Comparison of ENCODE assay signal across 20 cellular contexts in the genomic region with DNA sequence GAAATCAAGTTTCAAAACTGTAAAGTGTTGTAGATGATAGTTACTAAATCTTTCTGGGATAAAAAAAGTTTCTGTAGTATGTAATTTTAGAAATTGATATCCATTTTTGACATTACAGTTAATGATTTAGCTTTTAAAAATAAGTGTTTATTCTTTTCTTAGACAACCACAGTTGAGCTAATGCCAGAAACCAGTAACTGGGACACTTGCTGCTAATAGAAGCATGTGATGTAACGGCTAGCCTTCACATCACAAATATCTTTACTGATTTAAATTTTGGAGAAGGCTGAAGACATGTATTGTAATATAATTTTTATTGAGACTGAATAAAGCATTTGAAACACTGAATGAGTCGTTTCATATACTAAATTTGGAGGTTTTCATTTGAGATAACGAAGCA.
"Had no signal": no experiment of that assay in that cellular context is flagged by ENCODE, and none has a peak within 500 bp of the region (broad histone marks: within the 10 kb centered on the region; RNA-seq: fewer than 3 reads in every experiment).

No MANE protein-coding gene starts in this region.

- H3K27me3 ChIP-seq: heart right ventricle, left lung, vagina had no signal

- H3K4me3 ChIP-seq: heart right ventricle, left lung, vagina had no signal

- DNase-seq: activated B cell treated with CpG ODN at 0.5 μM for 24 hours; activated CD4-positive, alpha-beta T cell treated with anti-CD3 and anti-CD28 coated beads for 36 hours; activated CD4-positive, alpha-beta T cell treated with anti-CD3 and anti-CD28 coated beads, Interleukin-2, amount 50 U/mL, for 48 hours; activated CD8-positive, alpha-beta memory T cell treated with anti-CD3 and anti-CD28 coated beads, Interleukin-2, amount 50 U/mL, for 48 hours; activated naive CD4-positive, alpha-beta T cell treated with Interleukin-2 at 50 U/mL for 16 hours; activated naive CD8-positive, alpha-beta T cell treated with anti-CD3 and anti-CD28 coated beads for 36 hours; activated T-cell treated with anti-CD3 and anti-CD28 coated beads, Interleukin-2, amount 50 U/mL, for 4 hours; cortex of kidney; foreskin fibroblast; heart right ventricle; left lung; nephron progenitor cell; stimulated activated CD4-positive, alpha-beta T cell treated with anti-CD3 and anti-CD28 coated beads, Interleukin-2, amount 100 ng/mL, for 48 hours; stimulated activated CD8-positive, alpha-beta memory T cell treated with anti-CD3 and anti-CD28 coated beads, Interleukin-4, amount 100 ng/mL, for 48 hours; stimulated activated naive B cell treated with anti-CD40 and anti-IgM and Interleukin-4, amounts not matched to agents 10 μg/mL and 1 μg/mL and 100 μg/mL, for 72 hours; T-helper 17 cell had no signal

- H3K4me1 ChIP-seq: parathyroid adenoma had no signal

- H2AFZ ChIP-seq: parathyroid adenoma had no signal

- H3K27ac ChIP-seq: left lung, parathyroid adenoma, vagina had no signal

- H3K9me3 ChIP-seq: heart right ventricle, left lung, vagina had no signal

- H3K36me3 ChIP-seq: heart right ventricle, left lung, vagina had no signal

- FAIRE-seq: astrocyte had no signal

- ATAC-seq: activated CD4-positive, alpha-beta T cell treated with anti-CD3 and anti-CD28 coated beads for 36 hours; activated T-cell treated with anti-CD3 and anti-CD28 coated beads, Interleukin-2, amount 50 U/mL, for 4 hours; heart right ventricle; left lung; sciatic nerve; stimulated activated naive B cell treated with anti-CD40 and anti-IgM and Interleukin-4, amounts not matched to agents 10 μg/mL and 1 μg/mL and 100 μg/mL, for 72 hours; T-helper 17 cell had no signal

- H3K9ac ChIP-seq: parathyroid adenoma had no signal
